22 cellular contexts compared by ENCODE assay signal in genomic region chr18:78564030-78564429, GRCh38.
A peak's percentile ranks its signal among the peaks of the same experiment; 100 is the strongest.
DNase-seq lines count a peak whose midpoint lies in the region; ATAC-seq, FAIRE-seq and TF ChIP-seq lines count a peak whose summit lies in the region.
"Had no signal": no experiment of that assay in that cellular context is flagged by ENCODE, and none has a peak within 500 bp of the region (broad histone marks: within the 10 kb centered on the region; RNA-seq: fewer than 3 reads in every experiment).

No MANE protein-coding gene starts in this region.

- intact Hi-C loops in kidney (cut with DNase I): no loop called here

- H3K4me2 ChIP-seq in neural progenitor cell: no peak overlapping the region
- H3K4me2 ChIP-seq: A549; BLaER1 treated with 17β-estradiol and CSF1 and Interleukin-3, amounts not matched to agents 10 nM and 100 nM had no signal

- no peaks in the 10 kb centered on the region for H3K4me1 Mint-ChIP-seq in stimulated activated naive CD8-positive, alpha-beta T cell treated with anti-CD3 and anti-CD28 coated beads, Interleukin-15, amount 100 ng/mL, for 72 hours
- peaks cover 22% of the 10 kb centered on the region for H3K4me1 Mint-ChIP-seq in neural progenitor cell
- H3K4me1 Mint-ChIP-seq: B cell had no signal

- H3K27me3 Mint-ChIP-seq in stimulated activated naive CD8-positive, alpha-beta T cell treated with anti-CD3 and anti-CD28 coated beads, Interleukin-15, amount 100 ng/mL, for 72 hours: peaks cover 19% of the 10 kb centered on the region
- peaks cover 11% of the 10 kb centered on the region for H3K27me3 Mint-ChIP-seq in neural progenitor cell (ENCODE audit: insufficient read depth, low read depth)
- H3K27me3 Mint-ChIP-seq: B cell; CD4-positive, alpha-beta T cell had no signal

- no peaks in the 10 kb centered on the region for H3K36me3 Mint-ChIP-seq in neural progenitor cell
- H3K36me3 Mint-ChIP-seq: CD8-positive, alpha-beta T cell had no signal

- peaks cover 7 to 27% of the 10 kb centered on the region in 2 donors for H3K9me3 Mint-ChIP-seq in stimulated activated naive CD8-positive, alpha-beta T cell treated with anti-CD3 and anti-CD28 coated beads, Interleukin-15, amount 100 ng/mL, for 72 hours
- peaks cover 10% of the 10 kb centered on the region for H3K9me3 Mint-ChIP-seq in neural progenitor cell

- H3K9me3 ChIP-seq in kidney (ENCODE audit: control insufficient read depth in 1 of 2, low read length in 2 of 2): no peaks in the 10 kb centered on the region
- H3K9me3 ChIP-seq in neural progenitor cell (ENCODE audit: low read depth): no peaks in the 10 kb centered on the region
- H3K9me3 ChIP-seq: A549, Caco-2 had no signal

- H2AFZ ChIP-seq in neural progenitor cell (replicated peaks): peak overlapping the region; percentile 50

- no peak for TF ChIP-seq CTCF in kidney (IDR thresholded peaks at IDR 0.05; ENCODE audit: borderline replicate concordance, extremely low read depth, insufficient read depth)
- no peak for TF ChIP-seq CTCF in neural progenitor cell (IDR thresholded peaks at IDR 0.05)

- peaks cover 7% of the 10 kb centered on the region for H3F3A ChIP-seq in neural progenitor cell (ENCODE audit: low read depth)

- no peaks in the 10 kb centered on the region for H3K79me2 ChIP-seq in neural progenitor cell (ENCODE audit: low read depth)

- H3K4me1 ChIP-seq in kidney (ENCODE audit: control insufficient read depth in 1 of 2, insufficient read depth in 1 of 2, low read depth in 1 of 2, low read length in 2 of 2) (no peaks in the 10 kb centered on the region), neural progenitor cell (peaks cover 7% of the 10 kb centered on the region)
- H3K4me1 ChIP-seq: A549, Caco-2 had no signal

- FAIRE-seq in kidney (lab: Jason Lieb, UNC): no peak
- FAIRE-seq: A549, D721Med, G401.6, GM12891, GM19239 had no signal

- H3K9ac ChIP-seq in kidney (ENCODE audit: low read length in 2 of 2) (no peak overlapping the region), neural progenitor cell (no peak overlapping the region)
- H3K9ac ChIP-seq: BLaER1 treated with 17β-estradiol and CSF1 and Interleukin-3, amounts not matched to agents 10 nM and 100 nM had no signal

- no peak overlapping the region for H3K27ac ChIP-seq in kidney (ENCODE audit: low read depth in 2 of 2, low read length in 2 of 2)
- H3K27ac ChIP-seq in neural progenitor cell: no peak overlapping the region
- H3K27ac ChIP-seq: A549; BLaER1 treated with 17β-estradiol and CSF1 and Interleukin-3, amounts not matched to agents 10 nM and 100 nM; C4-2B had no signal

- H4K20me1 ChIP-seq in neural progenitor cell (ENCODE audit: low read depth): no peaks in the 10 kb centered on the region

- H3K36me3 ChIP-seq in kidney (ENCODE audit: control insufficient read depth in 1 of 2, insufficient read depth in 2 of 2, low read length in 2 of 2) (no peaks in the 10 kb centered on the region), neural progenitor cell (no peaks in the 10 kb centered on the region)
- H3K36me3 ChIP-seq: BLaER1 treated with 17β-estradiol and CSF1 and Interleukin-3, amounts not matched to agents 10 nM and 100 nM had no signal

- peak; percentile 59 for ATAC-seq in stimulated activated naive CD8-positive, alpha-beta T cell treated with anti-CD3 and anti-CD28 coated beads, Interleukin-15, amount 100 ng/mL, for 72 hours
- ATAC-seq in stimulated activated naive CD8-positive, alpha-beta T cell treated with anti-CD3 and anti-CD28 coated beads, Interleukin-15, Interleukin-2, amounts not matched to agents 100 U/mL and 50 U/mL, for 24 hours: no peak
- ATAC-seq: A549; CD8-positive, alpha-beta T cell had no signal

- no peak overlapping the region for H3K4me3 ChIP-seq in kidney (ENCODE audit: low read length in 2 of 2)
- H3K4me3 ChIP-seq in neural progenitor cell: no peak overlapping the region
- H3K4me3 ChIP-seq: A549; BLaER1 treated with 17β-estradiol and CSF1 and Interleukin-3, amounts not matched to agents 10 nM and 100 nM had no signal

- no peaks in the 10 kb centered on the region for H3K27me3 ChIP-seq in neural progenitor cell
- H3K27me3 ChIP-seq: BLaER1 treated with 17β-estradiol and CSF1 and Interleukin-3, amounts not matched to agents 10 nM and 100 nM had no signal

- no peak overlapping the region for H3K4me3 Mint-ChIP-seq in stimulated activated naive CD8-positive, alpha-beta T cell treated with anti-CD3 and anti-CD28 coated beads, Interleukin-15, amount 100 ng/mL, for 72 hours
- no peak overlapping the region for H3K4me3 Mint-ChIP-seq in neural progenitor cell
- H3K4me3 Mint-ChIP-seq: B cell; CD4-positive, alpha-beta T cell; CD8-positive, alpha-beta T cell had no signal

- H3K27ac Mint-ChIP-seq in stimulated activated naive CD8-positive, alpha-beta T cell treated with anti-CD3 and anti-CD28 coated beads, Interleukin-15, amount 100 ng/mL, for 72 hours: no peak overlapping the region
- no peak overlapping the region for H3K27ac Mint-ChIP-seq in neural progenitor cell
- H3K27ac Mint-ChIP-seq: B cell; CD4-positive, alpha-beta T cell; CD8-positive, alpha-beta T cell had no signal

- DNase-seq in stimulated activated naive CD8-positive, alpha-beta T cell treated with anti-CD3 and anti-CD28 coated beads, Interleukin-15, amount 100 ng/mL, for 72 hours: no peak
- no peak for DNase-seq in stimulated activated naive CD8-positive, alpha-beta T cell treated with anti-CD3 and anti-CD28 coated beads, Interleukin-15, Interleukin-2, amounts not matched to agents 100 U/mL and 50 U/mL, for 24 hours
- DNase-seq in kidney (peak; percentile 61), neural progenitor cell (ENCODE audit: low spot score) (no peak), LoVo (ENCODE audit: low spot score) (no peak), nucleus accumbens (lab: John Stamatoyannopoulos, UW) (no peak), 8988T (no peak)
- DNase-seq: AML-193; Caco-2; Calu3; CD4-positive, alpha-beta T cell; DMS79 treated with DMSO at 0.1 percent for 48 hours; GF-D8 had no signal
